Comparison of ENCODE assay signal across 16 cellular contexts in the genomic region with DNA sequence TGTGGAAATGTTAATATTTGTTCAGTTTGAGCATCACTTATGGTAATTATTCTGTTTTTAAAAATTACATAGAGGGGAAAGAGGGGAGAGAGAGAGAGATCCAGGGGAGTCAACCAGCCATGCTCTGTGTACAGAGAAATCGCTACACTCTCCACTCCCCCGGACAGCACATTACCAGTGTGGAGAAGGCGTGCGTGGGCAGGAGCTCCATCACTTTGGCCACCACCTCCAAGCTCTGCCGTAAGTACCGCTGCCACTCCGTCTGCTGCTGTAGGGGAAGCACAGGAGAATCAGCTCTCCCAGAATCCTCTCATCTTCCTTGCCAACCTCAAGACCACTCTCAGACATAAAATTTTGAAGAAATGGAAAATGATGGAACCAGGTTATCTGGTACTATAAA.
"Had no signal": no experiment of that assay in that cellular context is flagged by ENCODE, and none has a peak within 500 bp of the region (broad histone marks: within the 10 kb centered on the region; RNA-seq: fewer than 3 reads in every experiment).

No MANE protein-coding gene starts in this region.

- ATAC-seq: stimulated activated memory B cell treated with anti-CD40 and anti-IgM and Interleukin-4, amounts not matched to agents 10 μg/mL and 1 μg/mL and 100 μg/mL, for 72 hours; upper lobe of right lung had no signal

- H3K9me3 ChIP-seq: breast epithelium, left ventricle myocardium inferior, sigmoid colon, SK-N-SH, upper lobe of right lung had no signal

- H3K9me3 Mint-ChIP-seq: activated B cell treated with CpG ODN at 0.5 μM for 24 hours; activated CD4-positive, alpha-beta memory T cell treated with anti-CD3 and anti-CD28 coated beads for 36 hours; stimulated activated memory B cell treated with anti-CD40 and anti-IgM and Interleukin-4, amounts not matched to agents 10 μg/mL and 1 μg/mL and 100 μg/mL, for 72 hours had no signal

- DNase-seq: activated B cell treated with CpG ODN at 0.5 μM for 24 hours; activated CD4-positive, alpha-beta memory T cell treated with anti-CD3 and anti-CD28 coated beads for 36 hours; activated CD4-positive, alpha-beta T cell treated with anti-CD3 and anti-CD28 coated beads for 4 hours; activated gamma-delta T cell; activated T-cell treated with anti-CD3 and anti-CD28 coated beads, Interleukin-2, amount 50 U/mL, for 1 hour; head of caudate nucleus; left ventricle myocardium inferior; mammary epithelial cell; midbrain; sigmoid colon; SK-N-SH; stimulated activated CD4-positive, alpha-beta T cell treated with anti-CD3 and anti-CD28 coated beads, Interleukin-4, amount 100 ng/mL, for 24 hours; T-helper 9 cell; upper lobe of right lung had no signal

- H3K27me3 Mint-ChIP-seq: activated B cell treated with CpG ODN at 0.5 μM for 24 hours; activated CD4-positive, alpha-beta memory T cell treated with anti-CD3 and anti-CD28 coated beads for 36 hours; stimulated activated memory B cell treated with anti-CD40 and anti-IgM and Interleukin-4, amounts not matched to agents 10 μg/mL and 1 μg/mL and 100 μg/mL, for 72 hours had no signal

- H3K4me3 Mint-ChIP-seq: activated B cell treated with CpG ODN at 0.5 μM for 24 hours; activated CD4-positive, alpha-beta memory T cell treated with anti-CD3 and anti-CD28 coated beads for 36 hours; stimulated activated memory B cell treated with anti-CD40 and anti-IgM and Interleukin-4, amounts not matched to agents 10 μg/mL and 1 μg/mL and 100 μg/mL, for 72 hours had no signal

- H3K27ac Mint-ChIP-seq: activated B cell treated with CpG ODN at 0.5 μM for 24 hours; stimulated activated memory B cell treated with anti-CD40 and anti-IgM and Interleukin-4, amounts not matched to agents 10 μg/mL and 1 μg/mL and 100 μg/mL, for 72 hours had no signal
